In genomic region chr14:63677891-63678379, GRCh38 we compare ENCODE assay signal across 13 cellular contexts. TPM values are rescaled to one million over a fixed set of nuclear protein-coding genes. Genes with fewer than 3 reads are reported as not detected.
DNase-seq lines count a peak whose midpoint lies in the region; ATAC-seq and FAIRE-seq lines count a peak whose summit lies in the region.
"Had no signal": no experiment of that assay in that cellular context is flagged by ENCODE, and none has a peak within 500 bp of the region (broad histone marks: within the 10 kb centered on the region; RNA-seq: fewer than 3 reads in every experiment).

No MANE protein-coding gene starts in this region.

- FAIRE-seq in colon (lab: Jason Lieb, UNC): peak; percentile 36
- FAIRE-seq: frontal cortex had no signal

- ATAC-seq in HG02973 (IDR thresholded peaks at IDR 0.05; ENCODE audit: unreplicated experiment) (no peak), GM18861 (IDR thresholded peaks at IDR 0.05; ENCODE audit: unreplicated experiment) (no peak)

- H3K4me3 ChIP-seq in Jurkat, Clone E6-1 (ENCODE audit: low read length): no peak overlapping the region

- DNase-seq in Daoy (ENCODE audit: low read depth) (peak; percentile 39), myocyte (ENCODE audit: low read depth) (peak; percentile 5), medulla oblongata (ENCODE audit: extremely low spot score) (no peak), activated gamma-delta T cell treated with Interleukin-2 at 50 U/mL for 16 hours (no peak)
- peak; percentile 73 for DNase-seq in Jurkat, Clone E6-1 (ENCODE audit: low read depth, low spot score)
- DNase-seq: amygdala, DMS79 treated with DMSO at 0.1 percent for 48 hours, GOT3, NCI-H187 had no signal

RNA-seq across cellular contexts. Expression of gene WDR89, which starts 36.3 kb away (rescaled TPM):
- total RNA-seq in Daoy (2014; rRNA removed; shearing (Covaris generic)): 29.3 and 32.8 TPM in 2 replicates
- polyA plus RNA-seq in Jurkat, Clone E6-1 (2012; ENCODE audit: insufficient read depth, insufficient read length): 20.0 TPM
- total RNA-seq in myocyte: 12.8 and 14.8 TPM in 2 replicates
- polyA plus RNA-seq in myocyte (2012): 3.9 TPM

RNA-seq across cellular contexts. Expression of gene SGPP1, which starts 49.9 kb away (rescaled TPM):
- 24.6 and 31.1 TPM in 2 replicates for total RNA-seq in Daoy (2014; rRNA removed; shearing (Covaris generic))
- 7.3 TPM for polyA plus RNA-seq in Jurkat, Clone E6-1 (2012; ENCODE audit: insufficient read depth, insufficient read length)
- 15.8 and 17.4 TPM in 2 replicates for total RNA-seq in myocyte
- 7.4 TPM for polyA plus RNA-seq in myocyte (2012)

Comparison
In these comparisons a context has a peak if more than half of its experiments do, and no peak if none do; other contexts are left out.
1. DNase-seq: peak in Daoy (single experiment), Jurkat, Clone E6-1 (single experiment) and myocyte (single experiment); none in medulla oblongata (single experiment) and activated gamma-delta T cell treated with Interleukin-2 at 50 U/mL for 16 hours (single experiment).